Comparison of ENCODE assay signal across 1 cellular context in genomic region chr11:130916238-130916855, GRCh38.
TF ChIP-seq lines count a peak whose summit lies in the region.

TSS of gene SNX19 (minus strand) at chr11:130916479. CDS start at chr11:130915939, 540 bp downstream.

TF ChIP-seq in K562, 482 proteins besides CTCF, POLR2A, EP300 and RAD21 (continued from another document):
- TF ChIP-seq ZSCAN29 (IDR thresholded peaks at IDR 0.05) (peak; percentile 86), U2AF1 (optimal IDR thresholded peaks at IDR 0.05; ENCODE audit: low read depth, low read length) (peak; percentile 75), NR3C1 (CRISPR knock-in tag; IDR thresholded peaks at IDR 0.05) (peak; percentile 66; the same call in 1 of the 2 replicates), ARID1B (IDR thresholded peaks at IDR 0.05) (no peak), MLLT1 (IDR thresholded peaks at IDR 0.05) (no peak), ZNF395 (CRISPR knock-in tag; IDR thresholded peaks at IDR 0.05) (peak; percentile 67; the same call in 1 of the 2 replicates), ZNF175 (CRISPR knock-in tag; IDR thresholded peaks at IDR 0.05; ENCODE audit: low read depth) (peak; percentile 26; the same call in 1 of the 2 replicates), SIN3A (IDR thresholded peaks at IDR 0.05; ENCODE audit: borderline replicate concordance in 2 of 2, control insufficient read depth in 1 of 2, low read depth in 2 of 2, low read length in 2 of 2) (peak; percentile 44 to 76; a peak in 2 of 4 replicates)
